32 cellular contexts compared by ENCODE assay signal in the genomic region with DNA sequence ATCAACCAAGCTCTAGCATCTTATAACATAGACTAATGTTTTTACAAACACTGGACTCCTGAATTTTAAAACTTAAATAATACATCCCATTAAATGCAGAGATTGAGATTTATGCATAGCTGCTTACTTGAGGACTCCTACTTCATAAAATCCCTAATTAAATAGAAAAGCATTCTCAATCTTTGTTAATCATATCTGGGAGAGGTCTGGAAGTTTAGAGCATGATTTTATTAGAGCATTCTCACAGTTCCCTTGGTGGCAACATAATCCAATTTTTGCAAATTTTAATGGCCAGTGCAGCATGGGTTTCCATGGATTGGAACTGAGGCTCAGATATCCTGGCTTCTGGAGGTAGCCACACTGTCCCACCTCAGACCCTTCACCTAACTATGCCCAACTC.
"Had no signal": no experiment of that assay in that cellular context is flagged by ENCODE, and none has a peak within 500 bp of the region (broad histone marks: within the 10 kb centered on the region; RNA-seq: fewer than 3 reads in every experiment).

No MANE protein-coding gene starts in this region.

- H3K36me3 Mint-ChIP-seq: naive thymus-derived CD8-positive, alpha-beta T cell; natural killer cell treated with Interleukin-12 subunit alpha and Interleukin-12 subunit beta and Interleukin-15 and Interleukin-18, amount 100 ng/mL, for 72 hours; stimulated activated memory B cell treated with anti-CD40 and anti-IgM and Interleukin-4, amounts not matched to agents 10 μg/mL and 1 μg/mL and 100 μg/mL, for 72 hours; type B pancreatic cell had no signal

- H3K4me3 ChIP-seq: neural progenitor cell, ovary, psoas muscle, skin epidermis, smooth muscle cell, spleen, suprapubic skin, testis, tibial artery, transverse colon, upper lobe of right lung, uterus had no signal

- H3K9me3 Mint-ChIP-seq: nephron progenitor cell; neural progenitor cell; stimulated activated memory B cell treated with anti-CD40 and anti-IgM and Interleukin-4, amounts not matched to agents 10 μg/mL and 1 μg/mL and 100 μg/mL, for 72 hours; stimulated activated naive CD8-positive, alpha-beta T cell treated with anti-CD3 and anti-CD28 coated beads, Interleukin-15, amount 100 ng/mL, for 72 hours had no signal

- H3K27ac Mint-ChIP-seq: naive thymus-derived CD8-positive, alpha-beta T cell; natural killer cell treated with Interleukin-12 subunit alpha and Interleukin-12 subunit beta and Interleukin-15 and Interleukin-18, amount 100 ng/mL, for 72 hours; nephron progenitor cell; neural progenitor cell; progenitor cell of endocrine pancreas; stimulated activated memory B cell treated with anti-CD40 and anti-IgM and Interleukin-4, amounts not matched to agents 10 μg/mL and 1 μg/mL and 100 μg/mL, for 72 hours; stimulated activated naive CD8-positive, alpha-beta T cell treated with anti-CD3 and anti-CD28 coated beads, Interleukin-15, amount 100 ng/mL, for 72 hours; type B pancreatic cell had no signal

- H3K4me3 Mint-ChIP-seq: naive thymus-derived CD8-positive, alpha-beta T cell; natural killer cell treated with Interleukin-12 subunit alpha and Interleukin-12 subunit beta and Interleukin-15 and Interleukin-18, amount 100 ng/mL, for 72 hours; nephron progenitor cell; neural progenitor cell; stimulated activated memory B cell treated with anti-CD40 and anti-IgM and Interleukin-4, amounts not matched to agents 10 μg/mL and 1 μg/mL and 100 μg/mL, for 72 hours; stimulated activated naive CD8-positive, alpha-beta T cell treated with anti-CD3 and anti-CD28 coated beads, Interleukin-15, amount 100 ng/mL, for 72 hours; type B pancreatic cell had no signal

- H3K27me3 ChIP-seq: neural progenitor cell, ovary, spleen, suprapubic skin, testis, tibial artery, transverse colon, upper lobe of right lung, uterus had no signal

- H3K27me3 Mint-ChIP-seq: naive thymus-derived CD8-positive, alpha-beta T cell; natural killer cell treated with Interleukin-12 subunit alpha and Interleukin-12 subunit beta and Interleukin-15 and Interleukin-18, amount 100 ng/mL, for 72 hours; progenitor cell of endocrine pancreas; stimulated activated memory B cell treated with anti-CD40 and anti-IgM and Interleukin-4, amounts not matched to agents 10 μg/mL and 1 μg/mL and 100 μg/mL, for 72 hours; stimulated activated naive CD8-positive, alpha-beta T cell treated with anti-CD3 and anti-CD28 coated beads, Interleukin-15, amount 100 ng/mL, for 72 hours; type B pancreatic cell had no signal

- H3K9ac ChIP-seq: neural progenitor cell, parathyroid adenoma had no signal

- H2AFZ ChIP-seq: neural progenitor cell, parathyroid adenoma had no signal

- H3K4me2 ChIP-seq: neural progenitor cell, smooth muscle cell had no signal

- H3K4me1 Mint-ChIP-seq: naive thymus-derived CD8-positive, alpha-beta T cell; stimulated activated memory B cell treated with anti-CD40 and anti-IgM and Interleukin-4, amounts not matched to agents 10 μg/mL and 1 μg/mL and 100 μg/mL, for 72 hours; stimulated activated naive CD8-positive, alpha-beta T cell treated with anti-CD3 and anti-CD28 coated beads, Interleukin-15, amount 100 ng/mL, for 72 hours had no signal

- H3K79me2 ChIP-seq: parathyroid adenoma had no signal

- ATAC-seq: naive thymus-derived CD8-positive, alpha-beta T cell; natural killer cell treated with Interleukin-12 subunit alpha and Interleukin-12 subunit beta and Interleukin-15 and Interleukin-18, amount 100 ng/mL, for 72 hours; psoas muscle; right cardiac atrium; sciatic nerve; stimulated activated memory B cell treated with anti-CD40 and anti-IgM and Interleukin-4, amounts not matched to agents 10 μg/mL and 1 μg/mL and 100 μg/mL, for 72 hours; stimulated activated naive CD8-positive, alpha-beta T cell treated with anti-CD3 and anti-CD28 coated beads, Interleukin-15, amount 100 ng/mL, for 72 hours; stimulated activated naive CD8-positive, alpha-beta T cell treated with anti-CD3 and anti-CD28 coated beads, Interleukin-15, Interleukin-2, amounts not matched to agents 100 U/mL and 50 U/mL, for 24 hours; upper lobe of right lung had no signal

- H3K4me1 ChIP-seq: neural progenitor cell, parathyroid adenoma, psoas muscle, spleen, suprapubic skin, testis, tibial artery, upper lobe of right lung, uterus had no signal

- H3K36me3 ChIP-seq: neural progenitor cell, ovary, spleen, suprapubic skin, tibial artery, transverse colon, upper lobe of right lung, uterus had no signal

- H3K9me3 ChIP-seq: ovary, psoas muscle, spleen, suprapubic skin, testis, tibial artery, transverse colon, upper lobe of right lung, uterus had no signal

- H3K27ac ChIP-seq: neural progenitor cell, ovary, parathyroid adenoma, psoas muscle, skin epidermis, spleen, suprapubic skin, testis, tibial artery, transverse colon, upper lobe of right lung, uterus had no signal

- DNase-seq: naive thymus-derived CD8-positive, alpha-beta T cell; nephron progenitor cell; occipital lobe; ovary; posterior cingulate gyrus; psoas muscle; right cardiac atrium; spleen; stimulated activated CD4-positive, alpha-beta T cell treated with anti-CD3 and anti-CD28 coated beads, Interleukin-12 subunit alpha, Interleukin-12 subunit beta, amount 100 ng/mL, for 4 hours; stimulated activated CD4-positive, alpha-beta T cell treated with anti-CD3 and anti-CD28 coated beads, Interleukin-1b, Interleukin-23, amount 100 ng/mL, for 48 hours; stimulated activated CD4-positive, alpha-beta T cell treated with anti-CD3 and anti-CD28 coated beads, Interleukin-4, amount 100 ng/mL, for 1 hour; stimulated activated CD4-positive, alpha-beta T cell treated with anti-CD3 and anti-CD28 coated beads, Interleukin-4, amount 100 ng/mL, for 4 hours; stimulated activated CD8-positive, alpha-beta memory T cell treated with anti-CD3 and anti-CD28 coated beads, Interleukin-4, amount 100 ng/mL, for 48 hours; stimulated activated naive CD4-positive, alpha-beta T cell; stimulated activated naive CD8-positive, alpha-beta T cell treated with anti-CD3 and anti-CD28 coated beads, Interleukin-15, amount 100 ng/mL, for 72 hours; stimulated activated naive CD8-positive, alpha-beta T cell treated with anti-CD3 and anti-CD28 coated beads, Interleukin-15, Interleukin-2, amounts not matched to agents 100 U/mL and 50 U/mL, for 24 hours; substantia nigra; testis; tibial artery; transverse colon; upper lobe of right lung; uterus had no signal
